ENCODE assay signal across 1 cellular context in the genomic region with DNA sequence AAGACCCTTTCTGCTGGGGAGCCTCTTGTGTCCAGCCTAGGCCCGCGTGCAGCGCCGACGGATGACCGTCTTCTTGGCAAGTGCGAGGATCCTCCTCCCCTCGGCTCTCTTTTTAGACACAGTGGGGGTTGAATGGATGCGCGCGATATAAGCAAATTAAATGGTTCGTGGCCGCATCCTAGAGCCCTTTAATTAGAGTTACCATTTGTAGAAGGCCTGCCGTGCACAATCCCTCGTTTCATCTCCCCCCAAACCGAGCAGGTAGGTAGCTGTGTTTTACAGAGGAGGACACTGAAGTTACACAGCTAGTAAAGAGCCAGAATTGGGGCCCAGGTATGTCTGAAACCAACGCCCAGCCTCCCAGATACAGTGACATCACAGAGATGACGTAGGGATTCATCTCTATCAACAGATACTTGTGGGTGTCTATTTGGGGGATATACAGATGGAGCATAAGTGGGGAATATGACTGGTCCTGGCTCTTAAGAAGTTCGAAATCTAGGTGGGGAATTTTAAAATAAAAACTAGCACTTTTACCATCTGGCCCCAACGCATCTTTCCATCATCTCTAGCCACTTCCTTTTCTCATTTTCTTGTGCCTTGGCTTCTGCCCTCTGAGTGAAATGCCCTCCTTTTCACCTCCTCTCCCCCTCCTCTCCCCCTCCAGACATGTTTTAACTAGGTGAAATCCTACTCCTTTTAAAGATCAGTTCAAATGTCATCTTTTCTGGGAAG.
TF ChIP-seq lines count a peak whose summit lies in the region.

No MANE protein-coding gene starts in this region.

TF ChIP-seq in H1, 55 proteins besides CTCF, POLR2A, EP300 and RAD21:
- no peak for TF ChIP-seq HDAC6 (IDR thresholded peaks at IDR 0.05; ENCODE audit: low read depth, low read length)
- TF ChIP-seq EGR1 (IDR thresholded peaks at IDR 0.05; ENCODE audit: borderline replicate concordance, low read depth, low read length): no peak
- no peak for TF ChIP-seq TCF12 (IDR thresholded peaks at IDR 0.05; ENCODE audit: low read depth, low read length)
- TF ChIP-seq, protein P1, sequence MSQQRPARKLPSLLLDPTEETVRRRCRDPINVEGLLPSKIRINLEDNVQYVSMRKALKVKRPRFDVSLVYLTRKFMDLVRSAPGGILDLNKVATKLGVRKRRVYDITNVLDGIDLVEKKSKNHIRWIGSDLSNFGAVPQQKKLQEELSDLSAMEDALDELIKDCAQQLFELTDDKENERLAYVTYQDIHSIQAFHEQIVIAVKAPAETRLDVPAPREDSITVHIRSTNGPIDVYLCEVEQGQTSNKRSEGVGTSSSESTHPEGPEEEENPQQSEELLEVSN (IDR thresholded peaks at IDR 0.05): peak; percentile 40; the same call in 1 of the 2 replicates
- no peak for TF ChIP-seq JUN (IDR thresholded peaks at IDR 0.05; ENCODE audit: low read depth, low read length)
- no peak for TF ChIP-seq TEAD4 (IDR thresholded peaks at IDR 0.05; ENCODE audit: low read depth, low read length)
- TF ChIP-seq CREB1 (IDR thresholded peaks at IDR 0.05): peak; percentile 52
- TF ChIP-seq ATF3 (IDR thresholded peaks at IDR 0.05; ENCODE audit: insufficient read depth, low read depth, low read length): no peak
TF ChIP-seq in H1: peak in this region for 2.
